Comparison of ENCODE assay signal across 34 cellular contexts in the genomic region with DNA sequence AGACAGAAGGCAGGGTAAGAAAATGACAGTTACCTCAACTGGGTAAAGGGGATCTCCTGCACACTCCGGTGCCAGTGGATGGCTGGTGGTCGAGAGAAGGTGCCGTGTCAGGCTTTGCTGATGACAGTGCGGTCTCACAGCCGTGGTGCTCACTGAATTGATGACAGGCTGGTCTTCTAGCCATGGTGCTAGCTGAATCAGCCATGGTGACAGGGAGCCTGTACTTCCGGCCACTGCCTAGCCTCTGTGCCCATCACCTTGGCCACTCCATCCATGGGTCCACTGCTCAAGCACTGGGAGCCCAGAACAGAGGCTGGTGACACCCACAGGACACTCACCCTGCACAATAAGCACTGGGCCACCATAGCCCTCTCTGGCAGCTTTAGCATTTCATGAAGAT.
"Had no signal": no experiment of that assay in that cellular context is flagged by ENCODE, and none has a peak within 500 bp of the region (broad histone marks: within the 10 kb centered on the region; RNA-seq: fewer than 3 reads in every experiment).

No MANE protein-coding gene starts in this region.

- H3K4me3 Mint-ChIP-seq: activated B cell treated with CpG ODN at 0.5 μM for 24 hours; activated CD4-positive, alpha-beta memory T cell treated with anti-CD3 and anti-CD28 coated beads for 36 hours; activated CD4-positive, alpha-beta T cell treated with anti-CD3 and anti-CD28 coated beads, Interleukin-2, amount 10 ng/mL, durations not matched to agents 24 days and 14 days; activated CD8-positive, alpha-beta memory T cell treated with anti-CD3 and anti-CD28 coated beads, Interleukin-2, amount 10 ng/mL, durations not matched to agents 7 days and 5 days; activated CD8-positive, alpha-beta T cell treated with anti-CD3 and anti-CD28 coated beads, Interleukin-2, amount 10 ng/mL, durations not matched to agents 7 days and 5 days; activated naive CD4-positive, alpha-beta T cell treated with anti-CD3 and anti-CD28 coated beads, Interleukin-2, amount 10 ng/mL, durations not matched to agents 7 days and 5 days; activated naive CD4-positive, alpha-beta T cell treated with anti-CD3 and anti-CD28 coated beads, Interleukin-2, amount 50 U/mL, for 24 hours; activated naive CD8-positive, alpha-beta T cell; activated naive CD8-positive, alpha-beta T cell treated with anti-CD3 and anti-CD28 coated beads, Interleukin-2, amount 10 ng/mL, durations not matched to agents 7 days and 5 days; activated naive CD8-positive, alpha-beta T cell treated with anti-CD3 and anti-CD28 coated beads, Interleukin-2, amount 50 U/mL, for 24 hours; activated T-cell treated with anti-CD3 and anti-CD28 coated beads, Interleukin-2, amount 50 U/mL, for 24 hours; brain; T-helper 1 cell treated with Interleukin-12 subunit alpha and Interleukin-12 subunit beta and Interleukin-4 antibody, amounts not matched to agents 30 μg/mL and 1 μg/mL, for 36 hours; T-helper 2 cell treated with Interferon-gamma antibody and Interleukin-4, amounts not matched to agents 5 μg/mL and 100 μg/mL, for 36 hours had no signal

- H3K36me3 Mint-ChIP-seq: activated CD4-positive, alpha-beta memory T cell treated with anti-CD3 and anti-CD28 coated beads for 36 hours; activated CD8-positive, alpha-beta memory T cell treated with anti-CD3 and anti-CD28 coated beads, Interleukin-2, amount 10 ng/mL, durations not matched to agents 7 days and 5 days; activated naive CD4-positive, alpha-beta T cell treated with anti-CD3 and anti-CD28 coated beads, Interleukin-2, amount 10 ng/mL, durations not matched to agents 7 days and 5 days; activated naive CD4-positive, alpha-beta T cell treated with anti-CD3 and anti-CD28 coated beads, Interleukin-2, amount 50 U/mL, for 24 hours; activated naive CD8-positive, alpha-beta T cell; activated naive CD8-positive, alpha-beta T cell treated with anti-CD3 and anti-CD28 coated beads, Interleukin-2, amount 10 ng/mL, durations not matched to agents 7 days and 5 days; brain had no signal

- H3K27ac Mint-ChIP-seq: activated B cell treated with CpG ODN at 0.5 μM for 24 hours; activated CD4-positive, alpha-beta memory T cell treated with anti-CD3 and anti-CD28 coated beads for 36 hours; activated CD4-positive, alpha-beta T cell treated with anti-CD3 and anti-CD28 coated beads, Interleukin-2, amount 10 ng/mL, durations not matched to agents 24 days and 14 days; activated CD8-positive, alpha-beta memory T cell treated with anti-CD3 and anti-CD28 coated beads, Interleukin-2, amount 10 ng/mL, durations not matched to agents 7 days and 5 days; activated CD8-positive, alpha-beta T cell treated with anti-CD3 and anti-CD28 coated beads, Interleukin-2, amount 10 ng/mL, durations not matched to agents 7 days and 5 days; activated naive CD4-positive, alpha-beta T cell treated with anti-CD3 and anti-CD28 coated beads, Interleukin-2, amount 10 ng/mL, durations not matched to agents 7 days and 5 days; activated naive CD4-positive, alpha-beta T cell treated with anti-CD3 and anti-CD28 coated beads, Interleukin-2, amount 50 U/mL, for 24 hours; activated naive CD8-positive, alpha-beta T cell; activated naive CD8-positive, alpha-beta T cell treated with anti-CD3 and anti-CD28 coated beads, Interleukin-2, amount 10 ng/mL, durations not matched to agents 7 days and 5 days; activated naive CD8-positive, alpha-beta T cell treated with anti-CD3 and anti-CD28 coated beads, Interleukin-2, amount 50 U/mL, for 24 hours; activated T-cell treated with anti-CD3 and anti-CD28 coated beads, Interleukin-2, amount 50 U/mL, for 24 hours; activated T-helper 2 cell treated with anti-CD3 and anti-CD28 coated beads, Interferon-gamma antibody, Interleukin-2, Interleukin-4, amounts not matched to agents 10 μg/mL and 5 μg/mL and 100 μg/mL, durations not matched to agents 14 hours and 24 hours and 36 hours; brain; T-helper 1 cell treated with Interleukin-12 subunit alpha and Interleukin-12 subunit beta and Interleukin-4 antibody, amounts not matched to agents 30 μg/mL and 1 μg/mL, for 36 hours; T-helper 2 cell treated with Interferon-gamma antibody and Interleukin-4, amounts not matched to agents 5 μg/mL and 100 μg/mL, for 36 hours had no signal

- H3K4me1 Mint-ChIP-seq: activated B cell treated with CpG ODN at 0.5 μM for 24 hours; activated CD4-positive, alpha-beta T cell treated with anti-CD3 and anti-CD28 coated beads, Interleukin-2, amount 10 ng/mL, durations not matched to agents 24 days and 14 days; activated CD8-positive, alpha-beta memory T cell treated with anti-CD3 and anti-CD28 coated beads, Interleukin-2, amount 10 ng/mL, durations not matched to agents 7 days and 5 days; activated naive CD4-positive, alpha-beta T cell treated with anti-CD3 and anti-CD28 coated beads, Interleukin-2, amount 10 ng/mL, durations not matched to agents 7 days and 5 days; activated naive CD4-positive, alpha-beta T cell treated with anti-CD3 and anti-CD28 coated beads, Interleukin-2, amount 50 U/mL, for 24 hours; activated naive CD8-positive, alpha-beta T cell treated with anti-CD3 and anti-CD28 coated beads, Interleukin-2, amount 10 ng/mL, durations not matched to agents 7 days and 5 days; activated naive CD8-positive, alpha-beta T cell treated with anti-CD3 and anti-CD28 coated beads, Interleukin-2, amount 50 U/mL, for 24 hours; brain had no signal

- H3K4me1 ChIP-seq: ascending aorta had no signal

- H3K9me3 ChIP-seq: ascending aorta had no signal

- H3K27ac ChIP-seq: ascending aorta, cardiac muscle cell, VCaP had no signal

- H3K36me3 ChIP-seq: ascending aorta, cardiac muscle cell had no signal

- H3K27me3 Mint-ChIP-seq: activated B cell treated with CpG ODN at 0.5 μM for 24 hours; activated CD4-positive, alpha-beta memory T cell treated with anti-CD3 and anti-CD28 coated beads for 36 hours; activated CD4-positive, alpha-beta T cell treated with anti-CD3 and anti-CD28 coated beads, Interleukin-2, amount 10 ng/mL, durations not matched to agents 24 days and 14 days; activated CD8-positive, alpha-beta memory T cell treated with anti-CD3 and anti-CD28 coated beads, Interleukin-2, amount 10 ng/mL, durations not matched to agents 7 days and 5 days; activated naive CD4-positive, alpha-beta T cell treated with anti-CD3 and anti-CD28 coated beads, Interleukin-2, amount 50 U/mL, for 24 hours; activated naive CD8-positive, alpha-beta T cell; activated naive CD8-positive, alpha-beta T cell treated with anti-CD3 and anti-CD28 coated beads, Interleukin-2, amount 10 ng/mL, durations not matched to agents 7 days and 5 days; activated naive CD8-positive, alpha-beta T cell treated with anti-CD3 and anti-CD28 coated beads, Interleukin-2, amount 50 U/mL, for 24 hours; activated T-cell treated with anti-CD3 and anti-CD28 coated beads, Interleukin-2, amount 50 U/mL, for 24 hours had no signal

- H3K27me3 ChIP-seq: ascending aorta, cardiac muscle cell had no signal

- H3K9me3 Mint-ChIP-seq: activated B cell treated with CpG ODN at 0.5 μM for 24 hours; activated CD4-positive, alpha-beta memory T cell treated with anti-CD3 and anti-CD28 coated beads for 36 hours; activated CD4-positive, alpha-beta T cell treated with anti-CD3 and anti-CD28 coated beads, Interleukin-2, amount 10 ng/mL, durations not matched to agents 24 days and 14 days; activated naive CD4-positive, alpha-beta T cell treated with anti-CD3 and anti-CD28 coated beads, Interleukin-2, amount 10 ng/mL, durations not matched to agents 7 days and 5 days; activated naive CD4-positive, alpha-beta T cell treated with anti-CD3 and anti-CD28 coated beads, Interleukin-2, amount 50 U/mL, for 24 hours; activated naive CD8-positive, alpha-beta T cell treated with anti-CD3 and anti-CD28 coated beads, Interleukin-2, amount 10 ng/mL, durations not matched to agents 7 days and 5 days; activated naive CD8-positive, alpha-beta T cell treated with anti-CD3 and anti-CD28 coated beads, Interleukin-2, amount 50 U/mL, for 24 hours; activated T-cell treated with anti-CD3 and anti-CD28 coated beads, Interleukin-2, amount 50 U/mL, for 24 hours; activated T-helper 2 cell treated with anti-CD3 and anti-CD28 coated beads, Interferon-gamma antibody, Interleukin-2, Interleukin-4, amounts not matched to agents 10 μg/mL and 5 μg/mL and 100 μg/mL, durations not matched to agents 14 hours and 24 hours and 36 hours; T-helper 1 cell treated with Interleukin-12 subunit alpha and Interleukin-12 subunit beta and Interleukin-4 antibody, amounts not matched to agents 30 μg/mL and 1 μg/mL, for 36 hours; T-helper 2 cell treated with Interferon-gamma antibody and Interleukin-4, amounts not matched to agents 5 μg/mL and 100 μg/mL, for 36 hours had no signal

- DNase-seq: activated B cell treated with CpG ODN at 0.5 μM for 24 hours; activated CD4-positive, alpha-beta memory T cell treated with anti-CD3 and anti-CD28 coated beads for 36 hours; activated CD4-positive, alpha-beta T cell treated with anti-CD3 and anti-CD28 coated beads for 4 hours; activated CD4-positive, alpha-beta T cell treated with anti-CD3 and anti-CD28 coated beads, Interleukin-2, amount 10 ng/mL, durations not matched to agents 24 days and 14 days; activated CD4-positive, alpha-beta T cell treated with anti-CD3 and anti-CD28 coated beads, Interleukin-2, amount 50 U/mL, for 1 hour; activated CD4-positive, alpha-beta T cell treated with anti-CD3 and anti-CD28 coated beads, Interleukin-2, amount 50 U/mL, for 4 hours; activated CD4-positive, CD25-positive, alpha-beta regulatory T cell treated with anti-CD3 and anti-CD28 coated beads, Interleukin-2, amount 50 U/mL, for 72 hours; activated CD8-positive, alpha-beta memory T cell treated with anti-CD3 and anti-CD28 coated beads for 24 hours; activated CD8-positive, alpha-beta memory T cell treated with anti-CD3 and anti-CD28 coated beads, Interleukin-2, amount 10 ng/mL, durations not matched to agents 7 days and 5 days; activated CD8-positive, alpha-beta memory T cell treated with anti-CD3 and anti-CD28 coated beads, Interleukin-2, amount 50 U/mL, for 48 hours; activated CD8-positive, alpha-beta T cell treated with anti-CD3 and anti-CD28 coated beads, Interleukin-2, amount 10 ng/mL, durations not matched to agents 7 days and 5 days; activated effector memory CD4-positive, alpha-beta T cell treated with Interleukin-2 at 50 U/mL for 16 hours; activated gamma-delta T cell; activated naive CD4-positive, alpha-beta T cell treated with anti-CD3 and anti-CD28 coated beads, Interleukin-2, amount 10 ng/mL, durations not matched to agents 7 days and 5 days; activated naive CD4-positive, alpha-beta T cell treated with Interleukin-2 at 50 U/mL for 16 hours; activated naive CD8-positive, alpha-beta T cell treated with anti-CD3 and anti-CD28 coated beads, Interleukin-2, amount 10 ng/mL, durations not matched to agents 7 days and 5 days; activated naive CD8-positive, alpha-beta T cell treated with anti-CD3 and anti-CD28 coated beads, Interleukin-2, amount 50 U/mL, for 24 hours; activated T-cell treated with anti-CD3 and anti-CD28 coated beads, Interleukin-2, amount 50 U/mL, for 24 hours; activated T-cell treated with anti-CD3 and anti-CD28 coated beads, Interleukin-2, amount 50 U/mL, for 48 hours; amygdala; anterior cingulate cortex; central memory CD4-positive, alpha-beta T cell; T-helper 1 cell; T-helper 2 cell; T-helper 9 cell had no signal

- H3K4me3 ChIP-seq: ascending aorta, cardiac muscle cell had no signal

- ATAC-seq: activated CD8-positive, alpha-beta memory T cell treated with anti-CD3 and anti-CD28 coated beads, Interleukin-2, amount 10 ng/mL, durations not matched to agents 7 days and 5 days; activated CD8-positive, alpha-beta T cell treated with anti-CD3 and anti-CD28 coated beads, Interleukin-2, amount 10 ng/mL, durations not matched to agents 7 days and 5 days; activated naive CD8-positive, alpha-beta T cell treated with anti-CD3 and anti-CD28 coated beads, Interleukin-2, amount 50 U/mL, for 24 hours had no signal
